15 cellular contexts compared by ENCODE assay signal in the genomic region with DNA sequence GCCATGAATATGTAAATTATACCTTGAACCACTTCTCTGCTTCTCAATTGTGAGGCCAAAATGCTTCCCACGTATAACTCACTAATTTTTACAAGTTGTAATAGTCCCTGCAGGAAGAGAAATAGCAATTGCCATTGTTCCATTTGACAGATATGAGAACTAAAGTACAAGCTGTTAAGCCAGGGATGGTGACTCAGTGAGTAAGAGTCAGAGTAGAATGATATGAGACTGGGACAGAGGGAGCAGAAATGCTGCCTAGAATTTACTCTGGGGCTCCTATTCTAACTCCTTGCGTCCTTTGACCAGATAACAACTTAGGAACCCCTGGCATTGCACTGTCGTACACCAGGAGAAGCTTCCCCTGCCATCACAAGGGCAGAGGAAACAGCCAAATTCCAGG. TPM values are rescaled to one million over a fixed set of nuclear protein-coding genes. Genes with fewer than 3 reads are reported as not detected.
DNase-seq lines count a peak whose midpoint lies in the region; ATAC-seq and TF ChIP-seq lines count a peak whose summit lies in the region.
"Had no signal": no experiment of that assay in that cellular context is flagged by ENCODE, and none has a peak within 500 bp of the region (broad histone marks: within the 10 kb centered on the region; RNA-seq: fewer than 3 reads in every experiment).

No MANE protein-coding gene starts in this region.

- no peaks in the 10 kb centered on the region for H4K20me1 ChIP-seq in IMR-90 (ENCODE audit: insufficient read depth, low read length)

- no peaks in the 10 kb centered on the region for H3K36me3 ChIP-seq in IMR-90 (ENCODE audit: control insufficient read depth, insufficient read depth, low read length)
- no peaks in the 10 kb centered on the region for H3K36me3 ChIP-seq in gastrocnemius medialis
- H3K36me3 ChIP-seq: HAP-1 had no signal

- no peak for TF ChIP-seq RAD21 in IMR-90 (IDR thresholded peaks at IDR 0.05; ENCODE audit: low read length)

- TF ChIP-seq POLR2A in IMR-90 (IDR thresholded peaks at IDR 0.05; ENCODE audit: low read depth, low read length) (no peak), gastrocnemius medialis (IDR thresholded peaks at IDR 0.05) (no peak)

- H4K5ac ChIP-seq in IMR-90 (ENCODE audit: low read depth, low read length), result no peak overlapping the region

- H3K27ac ChIP-seq in IMR-90 (ENCODE audit: insufficient read depth, low read length) (no peak overlapping the region), caudate nucleus (ENCODE audit: low read depth, low read length) (peak overlapping the region; percentile 97), right cardiac atrium (ENCODE audit: low read length) (peak overlapping the region; percentile 1), gastrocnemius medialis (peak overlapping the region in 3 of 4 donors; percentile 41 to 77 (median 64)), RWPE1 (no peak overlapping the region)
- H3K27ac ChIP-seq: A549 had no signal

- H3K27me3 ChIP-seq in IMR-90 (ENCODE audit: control insufficient read depth, insufficient read depth, low read length), result no peaks in the 10 kb centered on the region
- H3K27me3 ChIP-seq in right cardiac atrium (ENCODE audit: control insufficient read depth, insufficient read depth), result no peaks in the 10 kb centered on the region
- no peaks in the 10 kb centered on the region for H3K27me3 ChIP-seq in gastrocnemius medialis

- peak overlapping the region; percentile 70; the same call in 2 of the 3 replicates for H2BK15ac ChIP-seq in IMR-90 (ENCODE audit: low read depth, low read length)

- POLR2A ChIA-PET in IMR-90 (lab: Charles Lee; ENCODE audit: unreplicated experiment) (no interaction called here), RWPE1 (lab: Yijun Ruan, JAX; ENCODE audit: low non-redundant PET) (no interaction called here)

- in situ Hi-C loops in IMR-90 (cut with MboI; ENCODE audit: low sequenced_read_pairs), result no loop called here
- in situ Hi-C loops in gastrocnemius medialis (cut with MboI; ENCODE audit: low sequenced_read_pairs in 4 of 4), result no loop called here

- H4K8ac ChIP-seq in IMR-90 (ENCODE audit: low read depth in 2 of 2, low read length in 2 of 2), result no peak overlapping the region

- dilution Hi-C loops in IMR-90 (cut with HindIII; ENCODE audit: low sequenced_read_pairs, unreplicated experiment), result no loop called here

- H3K4ac ChIP-seq in IMR-90 (ENCODE audit: low read depth, low read length), result peak overlapping the region; percentile 43; the same call in 1 of the 2 replicates

- no peaks in the 10 kb centered on the region; the same call in 1 of the 2 replicates for H3K9me1 ChIP-seq in IMR-90 (ENCODE audit: insufficient read depth, low read length)

- H3K9ac ChIP-seq in IMR-90 (ENCODE audit: low read depth, low read length), result no peak overlapping the region

- H2AFZ ChIP-seq in IMR-90 (replicated peaks; ENCODE audit: low read length, poor library complexity), result no peak overlapping the region

- H2BK120ac ChIP-seq in IMR-90 (ENCODE audit: low read depth, low read length), result 0 out of 2 replicates have a peak overlapping the region, but pooled peaks have one; percentile 30

- H2AK5ac ChIP-seq in IMR-90 (ENCODE audit: low read depth, low read length), result 0 out of 2 replicates have a peak overlapping the region, but pooled peaks have one; percentile 11

- no TSS peak for BruUV-seq in IMR-90 (replicated peaks; lab: Mats Ljungman, UMichigan)

- intact Hi-C loops in IMR-90 (cut with micrococcal nuclease) (no loop called here), right cardiac atrium (cut with DNase I) (no loop called here), gastrocnemius medialis (cut with DNase I; ENCODE audit: low total_unique reads) (loop anchor here (5.0 kb wide), 1 partner anchor 47 kb away; a partner anchor contains a TSS)

- TF ChIP-seq CTCF in IMR-90 (conservative IDR thresholded peaks at IDR 0.05; ENCODE audit: low read depth, low read length) (no peak), gastrocnemius medialis (IDR thresholded peaks at IDR 0.05 in 4 of 5, conservative IDR thresholded peaks at IDR 0.05 in 1 of 5) (no peak), RWPE1 (conservative IDR thresholded peaks at IDR 0.05; ENCODE audit: low read depth) (no peak)

- peak overlapping the region; percentile 27 for H3K18ac ChIP-seq in IMR-90 (ENCODE audit: low read depth, low read length)

- no peaks in the 10 kb centered on the region for H3K79me1 ChIP-seq in IMR-90 (ENCODE audit: low read depth in 1 of 2, low read length in 2 of 2)

- H3K4me1 ChIP-seq in IMR-90 (ENCODE audit: control insufficient read depth, insufficient read depth, low read length), result peaks cover 17% of the 10 kb centered on the region
- peaks cover 3% of the 10 kb centered on the region for H3K4me1 ChIP-seq in right cardiac atrium (ENCODE audit: control insufficient read depth, insufficient read depth, low read length)
- H3K4me1 ChIP-seq in gastrocnemius medialis, result peaks cover 21 to 41% of the 10 kb centered on the region in 2 donors
- H3K4me1 ChIP-seq: A549, HAP-1 had no signal

- no CpG with 5 or more reads among the region's 3 CpGs for WGBS in IMR-90 (ENCODE audit: extremely low coverage in 2 of 2, insufficient read length in 1 of 2), 2 experiments
- WGBS in right cardiac atrium, result 70% methylated on average over 3 of the region's 3 CpGs

- no peak overlapping the region for H3K23ac ChIP-seq in IMR-90 (ENCODE audit: low read depth, low read length)

- H3K4me3 ChIP-seq in IMR-90 (ENCODE audit: insufficient read depth, low read depth, low read length) (no peak overlapping the region), right cardiac atrium (ENCODE audit: low read length) (no peak overlapping the region), gastrocnemius medialis (no peak overlapping the region)
- H3K4me3 ChIP-seq: A549, GM12878, HAP-1 had no signal

- DNase-seq in IMR-90 (no peak), caudate nucleus (lab: John Stamatoyannopoulos, UW) (no peak), right cardiac atrium (no peak), gastrocnemius medialis (no peak), RWPE1 (ENCODE audit: low spot score) (no peak), globus pallidus (ENCODE audit: low spot score) (no peak), SK-N-DZ (ENCODE audit: low spot score) (no peak)
- DNase-seq: Caco-2, DMS53, NCI-H1436 treated with DMSO at 0.1 percent for 48 hours, NCI-H2081 treated with DMSO at 0.1 percent for 48 hours had no signal

- no peak overlapping the region for H2BK5ac ChIP-seq in IMR-90 (ENCODE audit: low read depth, low read length, poor library complexity, severe bottlenecking)

- H3K9me3 ChIP-seq in IMR-90 (ENCODE audit: control insufficient read depth, insufficient read depth, low read length) (no peaks in the 10 kb centered on the region), right cardiac atrium (ENCODE audit: control insufficient read depth, low read length) (no peaks in the 10 kb centered on the region), gastrocnemius medialis (no peaks in the 10 kb centered on the region)
- H3K9me3 ChIP-seq: A549, Caco-2, HAP-1 had no signal

- no peak overlapping the region for H3K4me2 ChIP-seq in IMR-90 (ENCODE audit: low read depth, low read length)
- H3K4me2 ChIP-seq: A549 had no signal

- no peak overlapping the region for H2AK9ac ChIP-seq in IMR-90 (replicated peaks; ENCODE audit: low read depth, low read length, poor library complexity)

- ATAC-seq in IMR-90 (ENCODE audit: low read depth), result no peak
- ATAC-seq in right cardiac atrium, result peak; percentile 55 to 72
- no peak for ATAC-seq in gastrocnemius medialis
- ATAC-seq in HG02970 (IDR thresholded peaks at IDR 0.05; ENCODE audit: low FRiP score, unreplicated experiment), result no peak
- ATAC-seq: A549, GM12878 had no signal

- no peak overlapping the region for H3K56ac ChIP-seq in IMR-90 (ENCODE audit: extremely low read depth, insufficient read depth, low read length)

- no peak overlapping the region for H2BK20ac ChIP-seq in IMR-90 (ENCODE audit: low read depth, low read length)

- no peak overlapping the region; the same call in 1 of the 2 replicates for H4K91ac ChIP-seq in IMR-90 (ENCODE audit: insufficient read depth, low read depth, low read length)

- CTCF ChIA-PET in IMR-90 (lab: Yijun Ruan, JAX), result interaction anchor here (0.6 kb wide), 1 partner anchor 83 kb away, joined by 3 read pairs; no protein-coding TSS in a partner anchor
- CTCF ChIA-PET in RWPE1 (lab: Yijun Ruan, JAX), result no interaction called here

- H3K14ac ChIP-seq in IMR-90 (replicated peaks; ENCODE audit: low read depth, low read length), result no peak overlapping the region

TF ChIP-seq in IMR-90, 13 proteins besides CTCF, POLR2A, EP300 and RAD21 (continues in another document):
- TF ChIP-seq RCOR1 (IDR thresholded peaks at IDR 0.05; ENCODE audit: insufficient replicate concordance, low read length) (no peak), RFX5 (IDR thresholded peaks at IDR 0.05; ENCODE audit: low read depth, low read length) (no peak), CEBPB (IDR thresholded peaks at IDR 0.05; ENCODE audit: low read depth, low read length) (no peak), FOS (IDR thresholded peaks at IDR 0.05; ENCODE audit: low read depth, low read length) (no peak), MAFK (IDR thresholded peaks at IDR 0.05; ENCODE audit: low read depth, low read length) (no peak)
- TF ChIP-seq, protein P1, sequence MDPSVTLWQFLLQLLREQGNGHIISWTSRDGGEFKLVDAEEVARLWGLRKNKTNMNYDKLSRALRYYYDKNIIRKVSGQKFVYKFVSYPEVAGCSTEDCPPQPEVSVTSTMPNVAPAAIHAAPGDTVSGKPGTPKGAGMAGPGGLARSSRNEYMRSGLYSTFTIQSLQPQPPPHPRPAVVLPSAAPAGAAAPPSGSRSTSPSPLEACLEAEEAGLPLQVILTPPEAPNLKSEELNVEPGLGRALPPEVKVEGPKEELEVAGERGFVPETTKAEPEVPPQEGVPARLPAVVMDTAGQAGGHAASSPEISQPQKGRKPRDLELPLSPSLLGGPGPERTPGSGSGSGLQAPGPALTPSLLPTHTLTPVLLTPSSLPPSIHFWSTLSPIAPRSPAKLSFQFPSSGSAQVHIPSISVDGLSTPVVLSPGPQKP (IDR thresholded peaks at IDR 0.05; ENCODE audit: borderline replicate concordance, low read depth, low read length), result no peak

RNA-seq across cellular contexts. Expression of a gene that starts 45.1 kb away (rescaled TPM):
- total RNA-seq in IMR-90 (2012; rRNA removed) (239 and 270 TPM in 2 replicates), right cardiac atrium (100 to 1,000 TPM; 198 to 225 (median 212) TPM), gastrocnemius medialis (100 to 1,000 TPM in 3 of 4 donors, 10 to 100 TPM in 1; 92.1 to 145 (median 114) TPM)
- polyA plus RNA-seq in IMR-90 (2012; rRNA removed) (112 and 150 TPM in 2 replicates), right cardiac atrium (189 TPM)
- 20.5 and 27.9 TPM in 2 replicates for polyA plus RNA-seq in IMR-90 (2012; cell fraction: cytosol; rRNA removed)
- 5.8 and 66.9 TPM in 2 replicates for polyA plus RNA-seq in IMR-90 (2012; cell fraction: nucleus; rRNA removed; ENCODE audit: low replicate concordance)
- polyA plus RNA-seq in SK-N-DZ (2014; cell fraction: cytosol; rRNA removed), result 371 and 383 TPM in 2 replicates
- polyA plus RNA-seq in SK-N-DZ (2014; cell fraction: nucleus; rRNA removed), result 148 and 191 TPM in 2 replicates

Comparison
In these comparisons a context has a peak if more than half of its experiments do, and no peak if none do; other contexts are left out.
1. ATAC-seq: peak in right cardiac atrium (2 of 2); none in IMR-90 (single experiment), gastrocnemius medialis (0 of 2) and HG02970 (single experiment).
2. H3K27ac ChIP-seq: peak in caudate nucleus (single experiment), right cardiac atrium (single experiment) and gastrocnemius medialis (3 of 4); none in IMR-90 (single experiment) and RWPE1 (single experiment).